In genomic region chr6:87683890-87684289, GRCh38 we compare ENCODE assay signal across 19 cellular contexts. TPM values are rescaled to one million over a fixed set of nuclear protein-coding genes. Genes with fewer than 3 reads are reported as not detected.
DNase-seq lines count a peak whose midpoint lies in the region; ATAC-seq, FAIRE-seq and TF ChIP-seq lines count a peak whose summit lies in the region.
"Had no signal": no experiment of that assay in that cellular context is flagged by ENCODE, and none has a peak within 500 bp of the region (broad histone marks: within the 10 kb centered on the region; RNA-seq: fewer than 3 reads in every experiment).

No MANE protein-coding gene starts in this region.

- peaks cover 0 to 2% of the 10 kb centered on the region in 2 donors for H3K9me3 Mint-ChIP-seq in activated T-cell treated with anti-CD3 and anti-CD28 coated beads, Interleukin-2, amount 50 U/mL, for 72 hours
- no peaks in the 10 kb centered on the region for H3K9me3 Mint-ChIP-seq in activated T-cell treated with anti-CD3 and anti-CD28 coated beads, Interleukin-2, amount 50 U/mL, for 4 hours
- no peaks in the 10 kb centered on the region for H3K9me3 Mint-ChIP-seq in WTC11
- no peaks in the 10 kb centered on the region for H3K9me3 Mint-ChIP-seq in natural killer cell treated with Interleukin-12 subunit alpha and Interleukin-12 subunit beta and Interleukin-15 and Interleukin-18, amount 100 ng/mL, for 72 hours
- H3K9me3 Mint-ChIP-seq: GM23338 had no signal

- CTCF ChIA-PET in WTC11 (lab: Charles Lee), result no interaction called here

- H3K27ac Mint-ChIP-seq in activated T-cell treated with anti-CD3 and anti-CD28 coated beads, Interleukin-2, amount 50 U/mL, for 72 hours, result peak overlapping the region; percentile 46
- H3K27ac Mint-ChIP-seq in WTC11, result peak overlapping the region; percentile 38; the same call in 1 of the 2 replicates
- H3K27ac Mint-ChIP-seq in natural killer cell treated with Interleukin-12 subunit alpha and Interleukin-12 subunit beta and Interleukin-15 and Interleukin-18, amount 100 ng/mL, for 72 hours, result peak overlapping the region in 1 of 2 donors; percentile 3
- H3K27ac Mint-ChIP-seq: GM23338 had no signal

- POLR2A ChIA-PET in WTC11 (lab: Charles Lee), result no interaction called here

- peaks cover 7 to 18% of the 10 kb centered on the region in 2 donors for H3K36me3 Mint-ChIP-seq in activated T-cell treated with anti-CD3 and anti-CD28 coated beads, Interleukin-2, amount 50 U/mL, for 72 hours (ENCODE audit: insufficient read depth in 2 of 2)
- peaks cover 16% of the 10 kb centered on the region for H3K36me3 Mint-ChIP-seq in activated T-cell treated with anti-CD3 and anti-CD28 coated beads, Interleukin-2, amount 50 U/mL, for 4 hours (ENCODE audit: insufficient read depth)
- H3K36me3 Mint-ChIP-seq in WTC11, result peaks cover 20% of the 10 kb centered on the region
- H3K36me3 Mint-ChIP-seq in natural killer cell treated with Interleukin-12 subunit alpha and Interleukin-12 subunit beta and Interleukin-15 and Interleukin-18, amount 100 ng/mL, for 72 hours, result peaks cover 5% of the 10 kb centered on the region

- H3K4me3 Mint-ChIP-seq in activated T-cell treated with anti-CD3 and anti-CD28 coated beads, Interleukin-2, amount 50 U/mL, for 72 hours, result peak overlapping the region in 1 of 2 donors; percentile 38
- H3K4me3 Mint-ChIP-seq in activated T-cell treated with anti-CD3 and anti-CD28 coated beads, Interleukin-2, amount 50 U/mL, for 4 hours, result no peak overlapping the region
- H3K4me3 Mint-ChIP-seq in WTC11, result no peak overlapping the region
- H3K4me3 Mint-ChIP-seq in natural killer cell treated with Interleukin-12 subunit alpha and Interleukin-12 subunit beta and Interleukin-15 and Interleukin-18, amount 100 ng/mL, for 72 hours, result peak overlapping the region; percentile 60
- H3K4me3 Mint-ChIP-seq: GM23338 had no signal

- no peak for DNase-seq in activated T-cell treated with anti-CD3 and anti-CD28 coated beads, Interleukin-2, amount 50 U/mL, for 72 hours
- DNase-seq in activated T-cell treated with anti-CD3 and anti-CD28 coated beads, Interleukin-2, amount 50 U/mL, for 4 hours, result no peak
- DNase-seq in WTC11 (ENCODE audit: low spot score), result no peak
- no peak for DNase-seq in natural killer cell treated with Interleukin-12 subunit alpha and Interleukin-12 subunit beta and Interleukin-15 and Interleukin-18, amount 100 ng/mL, for 72 hours (ENCODE audit: low spot score)
- no peak for DNase-seq in RCC 7860 (ENCODE audit: low spot score)
- DNase-seq in foreskin melanocyte, result no peak
- no peak for DNase-seq in NCI-H524 treated with DMSO at 0.1 percent for 48 hours (lab: John Stamatoyannopoulos, UW)
- DNase-seq in effector CD8-positive, alpha-beta T cell (lab: John Stamatoyannopoulos, UW), result no peak
- DNase-seq: 8988T, DMS79, KBM-7, NCI-H1048, NCI-H2107, NCI-H226, SHP77 had no signal

- peaks cover 48% of the 10 kb centered on the region for H3K4me1 Mint-ChIP-seq in activated T-cell treated with anti-CD3 and anti-CD28 coated beads, Interleukin-2, amount 50 U/mL, for 72 hours (ENCODE audit: low read depth)
- H3K4me1 Mint-ChIP-seq in activated T-cell treated with anti-CD3 and anti-CD28 coated beads, Interleukin-2, amount 50 U/mL, for 4 hours (ENCODE audit: low read depth), result peaks cover 71% of the 10 kb centered on the region
- H3K4me1 Mint-ChIP-seq in WTC11, result peaks cover 61% of the 10 kb centered on the region
- peaks cover 37 to 57% of the 10 kb centered on the region in 2 donors for H3K4me1 Mint-ChIP-seq in natural killer cell treated with Interleukin-12 subunit alpha and Interleukin-12 subunit beta and Interleukin-15 and Interleukin-18, amount 100 ng/mL, for 72 hours (ENCODE audit: low read depth in 2 of 2)

- no peak for ATAC-seq in activated T-cell treated with anti-CD3 and anti-CD28 coated beads, Interleukin-2, amount 50 U/mL, for 72 hours (replicated peaks in 1 of 2)
- no peak for ATAC-seq in activated T-cell treated with anti-CD3 and anti-CD28 coated beads, Interleukin-2, amount 50 U/mL, for 4 hours
- ATAC-seq in WTC11, result no peak
- ATAC-seq in natural killer cell treated with Interleukin-12 subunit alpha and Interleukin-12 subunit beta and Interleukin-15 and Interleukin-18, amount 100 ng/mL, for 72 hours, result no peak
- ATAC-seq: GM23338, Panc1, SK-N-SH treated with all-trans-retinoic acid at 6 μM for 48 hours had no signal

- no peak for FAIRE-seq in RCC 7860 (lab: Jason Lieb, UNC)
- FAIRE-seq: GM12892 had no signal

- H3K27me3 Mint-ChIP-seq in activated T-cell treated with anti-CD3 and anti-CD28 coated beads, Interleukin-2, amount 50 U/mL, for 72 hours (ENCODE audit: low read depth), result no peaks in the 10 kb centered on the region
- no peaks in the 10 kb centered on the region for H3K27me3 Mint-ChIP-seq in activated T-cell treated with anti-CD3 and anti-CD28 coated beads, Interleukin-2, amount 50 U/mL, for 4 hours (ENCODE audit: low read depth)
- no peaks in the 10 kb centered on the region for H3K27me3 Mint-ChIP-seq in WTC11 (ENCODE audit: low read depth)
- no peaks in the 10 kb centered on the region for H3K27me3 Mint-ChIP-seq in natural killer cell treated with Interleukin-12 subunit alpha and Interleukin-12 subunit beta and Interleukin-15 and Interleukin-18, amount 100 ng/mL, for 72 hours

- no peak for TF ChIP-seq CTCF in WTC11 (IDR thresholded peaks at IDR 0.05)

TF ChIP-seq in WTC11, 78 proteins besides CTCF, POLR2A, EP300 and RAD21:
- TF ChIP-seq E2F4 (CRISPR knock-in tag; IDR thresholded peaks at IDR 0.05; ENCODE audit: borderline replicate concordance, low read depth) (no peak), RELA (CRISPR knock-in tag; IDR thresholded peaks at IDR 0.05; ENCODE audit: borderline replicate concordance) (no peak), NFATC4 (CRISPR knock-in tag; IDR thresholded peaks at IDR 0.05) (no peak), ZNF416 (CRISPR knock-in tag; IDR thresholded peaks at IDR 0.05) (no peak), IRF2 (CRISPR knock-in tag; IDR thresholded peaks at IDR 0.05; ENCODE audit: borderline replicate concordance, low read depth) (no peak), EMX1 (CRISPR knock-in tag; IDR thresholded peaks at IDR 0.05) (no peak)
- TF ChIP-seq, protein P1, sequence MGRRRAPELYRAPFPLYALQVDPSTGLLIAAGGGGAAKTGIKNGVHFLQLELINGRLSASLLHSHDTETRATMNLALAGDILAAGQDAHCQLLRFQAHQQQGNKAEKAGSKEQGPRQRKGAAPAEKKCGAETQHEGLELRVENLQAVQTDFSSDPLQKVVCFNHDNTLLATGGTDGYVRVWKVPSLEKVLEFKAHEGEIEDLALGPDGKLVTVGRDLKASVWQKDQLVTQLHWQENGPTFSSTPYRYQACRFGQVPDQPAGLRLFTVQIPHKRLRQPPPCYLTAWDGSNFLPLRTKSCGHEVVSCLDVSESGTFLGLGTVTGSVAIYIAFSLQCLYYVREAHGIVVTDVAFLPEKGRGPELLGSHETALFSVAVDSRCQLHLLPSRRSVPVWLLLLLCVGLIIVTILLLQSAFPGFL (CRISPR knock-in tag; IDR thresholded peaks at IDR 0.05; ENCODE audit: borderline replicate concordance), result no peak
- TF ChIP-seq, protein P2, sequence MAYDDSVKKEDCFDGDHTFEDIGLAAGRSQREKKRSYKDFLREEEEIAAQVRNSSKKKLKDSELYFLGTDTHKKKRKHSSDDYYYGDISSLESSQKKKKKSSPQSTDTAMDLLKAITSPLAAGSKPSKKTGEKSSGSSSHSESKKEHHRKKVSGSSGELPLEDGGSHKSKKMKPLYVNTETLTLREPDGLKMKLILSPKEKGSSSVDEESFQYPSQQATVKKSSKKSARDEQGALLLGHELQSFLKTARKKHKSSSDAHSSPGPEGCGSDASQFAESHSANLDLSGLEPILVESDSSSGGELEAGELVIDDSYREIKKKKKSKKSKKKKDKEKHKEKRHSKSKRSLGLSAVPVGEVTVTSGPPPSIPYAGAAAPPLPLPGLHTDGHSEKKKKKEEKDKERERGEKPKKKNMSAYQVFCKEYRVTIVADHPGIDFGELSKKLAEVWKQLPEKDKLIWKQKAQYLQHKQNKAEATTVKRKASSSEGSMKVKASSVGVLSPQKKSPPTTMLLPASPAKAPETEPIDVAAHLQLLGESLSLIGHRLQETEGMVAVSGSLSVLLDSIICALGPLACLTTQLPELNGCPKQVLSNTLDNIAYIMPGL (CRISPR knock-in tag; IDR thresholded peaks at IDR 0.05), result no peak

RNA-seq across cellular contexts. Expression of gene AKIRIN2, which starts 18.1 kb away (rescaled TPM):
- 10 to 100 TPM; 64.5 to 71.0 TPM for total RNA-seq in activated T-cell treated with anti-CD3 and anti-CD28 coated beads, Interleukin-2, amount 50 U/mL, for 72 hours
- total RNA-seq in activated T-cell treated with anti-CD3 and anti-CD28 coated beads, Interleukin-2, amount 50 U/mL, for 4 hours, result 10 to 100 TPM; 43.8 to 61.4 (median 54.2) TPM
- total RNA-seq in WTC11 (2021), result 81.4 to 90.2 TPM (median 88.6 TPM) in 3 replicates
- 100 to 1,000 TPM in 1 of 2 donors, 10 to 100 TPM in 1; 78.3 to 101 TPM for total RNA-seq in natural killer cell treated with Interleukin-12 subunit alpha and Interleukin-12 subunit beta and Interleukin-15 and Interleukin-18, amount 100 ng/mL, for 72 hours
